In genomic region chrX:154046262-154046771, GRCh38 we compare ENCODE assay signal across 8 cellular contexts. TPM values are rescaled to one million over a fixed set of nuclear protein-coding genes. Genes with fewer than 3 reads are reported as not detected.
DNase-seq lines count a peak whose midpoint lies in the region; ATAC-seq and TF ChIP-seq lines count a peak whose summit lies in the region.

No MANE protein-coding gene starts in this region.

- H3K4me1 ChIP-seq in BE2C: peaks cover 7% of the 10 kb centered on the region

- ATAC-seq in GM18861 (IDR thresholded peaks at IDR 0.05; ENCODE audit: unreplicated experiment) (no peak), GM21390 (IDR thresholded peaks at IDR 0.05; ENCODE audit: unreplicated experiment) (no peak), GM19452 (IDR thresholded peaks at IDR 0.05; ENCODE audit: unreplicated experiment) (no peak)

- no peaks in the 10 kb centered on the region for H3K27me3 ChIP-seq in BE2C

- H3K9me3 ChIP-seq in BE2C: no peaks in the 10 kb centered on the region

- peak; percentile 18; the same call in 1 of the 2 replicates for TF ChIP-seq CTCF in BE2C (IDR thresholded peaks at IDR 0.05; ENCODE audit: low read depth, low read length)
- peak; percentile 22 for TF ChIP-seq CTCF in fibroblast of pulmonary artery (IDR thresholded peaks at IDR 0.05; ENCODE audit: low read length, missing control alignments)

- H3K36me3 ChIP-seq in BE2C: no peaks in the 10 kb centered on the region

- H3K4me3 ChIP-seq in BE2C (ENCODE audit: low read depth, low read length) (no peak overlapping the region), fibroblast of pulmonary artery (replicated peaks; ENCODE audit: low read depth, low read length) (no peak overlapping the region)

- peak; percentile 25 for DNase-seq in BE2C
- peak; percentile 81 for DNase-seq in RPMI7951 (ENCODE audit: low read depth)
- DNase-seq in fibroblast of pulmonary artery (ENCODE audit: low read depth): peak; percentile 95
- DNase-seq in pons (ENCODE audit: low spot score): peak; percentile 45
- no peak for DNase-seq in NCI-H82 (lab: John Stamatoyannopoulos, UW)

RNA-seq across cellular contexts. Expression of gene IRAK1, which starts 26.6 kb away (rescaled TPM):
- 348 TPM for polyA plus RNA-seq in BE2C (2012; ENCODE audit: insufficient read depth, insufficient read length, low read depth)
- total RNA-seq in RPMI7951 (2014; rRNA removed; shearing (Covaris generic)): 38.1 and 44.2 TPM in 2 replicates

RNA-seq across cellular contexts. Expression of gene MECP2, which starts 51.2 kb away (rescaled TPM):
- 46.6 TPM for polyA plus RNA-seq in BE2C (2012; ENCODE audit: insufficient read depth, insufficient read length, low read depth)
- 12.5 and 12.9 TPM in 2 replicates for total RNA-seq in RPMI7951 (2014; rRNA removed; shearing (Covaris generic))
